Comparison of ENCODE assay signal across 25 cellular contexts in the genomic region with DNA sequence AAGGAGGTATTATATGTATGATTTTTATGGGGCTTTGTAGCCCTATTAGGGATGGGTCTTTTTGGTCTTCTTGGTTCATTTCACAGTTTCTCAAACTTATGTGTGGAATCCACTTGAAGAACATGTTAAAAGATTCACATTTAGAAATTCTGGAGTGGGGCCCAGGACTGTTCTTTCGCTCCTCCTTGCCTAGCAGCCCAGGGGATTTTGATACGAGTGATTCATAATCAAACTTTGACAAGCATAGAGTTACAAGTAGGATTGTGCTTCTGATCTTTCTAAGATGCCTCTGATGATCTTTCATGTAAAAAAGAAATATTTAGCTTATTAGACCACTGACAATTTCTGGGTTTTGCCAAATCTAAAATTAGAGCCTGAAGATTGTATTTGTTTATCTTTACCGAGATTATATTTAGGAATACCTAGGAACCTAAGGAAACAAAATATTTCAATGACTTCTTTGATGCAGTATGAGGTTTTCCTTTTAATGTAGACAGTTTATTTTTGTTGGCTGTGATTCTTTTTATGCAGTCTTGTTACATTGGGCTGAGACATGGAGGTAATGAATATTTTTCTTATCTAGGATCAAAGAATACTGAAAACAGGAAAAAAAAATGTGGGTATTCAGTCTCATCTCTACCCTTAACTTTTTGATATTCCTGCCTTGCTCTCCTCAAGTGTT.
DNase-seq lines count a peak whose midpoint lies in the region; ATAC-seq and TF ChIP-seq lines count a peak whose summit lies in the region.
"Had no signal": no experiment of that assay in that cellular context is flagged by ENCODE, and none has a peak within 500 bp of the region (broad histone marks: within the 10 kb centered on the region; RNA-seq: fewer than 3 reads in every experiment).

No MANE protein-coding gene starts in this region.

- peaks cover 29% of the 10 kb centered on the region for H3K4me1 Mint-ChIP-seq in T-helper 2 cell treated with Interferon-gamma antibody and Interleukin-4, amounts not matched to agents 5 μg/mL and 100 μg/mL, for 36 hours (ENCODE audit: low read depth)

- DNase-seq in AG20443 (ENCODE audit: low spot score) (peak; percentile 10), fibroblast of gingiva (ENCODE audit: low read depth) (peak; percentile 51), omental fat pad (ENCODE audit: low spot score) (no peak)
- no peak for DNase-seq in T-helper 2 cell treated with Interferon-gamma antibody and Interleukin-4, amounts not matched to agents 5 μg/mL and 100 μg/mL, for 36 hours (ENCODE audit: low spot score)
- DNase-seq: activated CD4-positive, alpha-beta T cell treated with anti-CD3 and anti-CD28 coated beads, Interleukin-2, amount 10 ng/mL, durations not matched to agents 7 days and 5 days; activated CD8-positive, alpha-beta memory T cell treated with anti-CD3 and anti-CD28 coated beads, Interleukin-2, amount 10 ng/mL, durations not matched to agents 7 days and 5 days; activated naive CD4-positive, alpha-beta T cell treated with anti-CD3 and anti-CD28 coated beads, Interleukin-2, amount 10 ng/mL, durations not matched to agents 7 days and 5 days; C1 segment of cervical spinal cord; Calu3; DND-41; effector memory CD4-positive, alpha-beta T cell; kidney glomerular epithelial cell; NCI-H1417; NCI-H2081 treated with DMSO at 0.1 percent for 48 hours; NCI-H345; NCI-H774; nucleus accumbens; stimulated activated CD4-positive, alpha-beta T cell treated with anti-CD3 and anti-CD28 coated beads, Interleukin-15, amount 100 ng/mL, for 24 hours; stimulated activated naive CD8-positive, alpha-beta T cell treated with anti-CD3 and anti-CD28 coated beads, Interleukin-15, amount 100 ng/mL, for 72 hours; T1000; tibial artery had no signal

- no peak overlapping the region for H3K4me3 Mint-ChIP-seq in T-helper 2 cell treated with Interferon-gamma antibody and Interleukin-4, amounts not matched to agents 5 μg/mL and 100 μg/mL, for 36 hours
- H3K4me3 Mint-ChIP-seq: activated CD4-positive, alpha-beta T cell treated with anti-CD3 and anti-CD28 coated beads, Interleukin-2, amount 10 ng/mL, durations not matched to agents 7 days and 5 days; activated CD8-positive, alpha-beta memory T cell treated with anti-CD3 and anti-CD28 coated beads, Interleukin-2, amount 10 ng/mL, durations not matched to agents 7 days and 5 days; activated naive CD4-positive, alpha-beta T cell treated with anti-CD3 and anti-CD28 coated beads, Interleukin-2, amount 10 ng/mL, durations not matched to agents 7 days and 5 days; stimulated activated naive CD8-positive, alpha-beta T cell treated with anti-CD3 and anti-CD28 coated beads, Interleukin-15, amount 100 ng/mL, for 72 hours had no signal

- H3K36me3 Mint-ChIP-seq in T-helper 2 cell treated with Interferon-gamma antibody and Interleukin-4, amounts not matched to agents 5 μg/mL and 100 μg/mL, for 36 hours (ENCODE audit: low read depth): peaks cover 7% of the 10 kb centered on the region
- H3K36me3 Mint-ChIP-seq: activated CD8-positive, alpha-beta memory T cell treated with anti-CD3 and anti-CD28 coated beads, Interleukin-2, amount 10 ng/mL, durations not matched to agents 7 days and 5 days had no signal

- H3K9me3 Mint-ChIP-seq in T-helper 2 cell treated with Interferon-gamma antibody and Interleukin-4, amounts not matched to agents 5 μg/mL and 100 μg/mL, for 36 hours: peaks cover 17% of the 10 kb centered on the region

- ATAC-seq in SK-N-SH treated with all-trans-retinoic acid at 6 μM for 48 hours (peak; percentile 75), omental fat pad (ENCODE audit: low FRiP score) (peak; percentile 66), HG02763 (IDR thresholded peaks at IDR 0.05; ENCODE audit: unreplicated experiment) (no peak), HG03175 (IDR thresholded peaks at IDR 0.05; ENCODE audit: unreplicated experiment) (no peak), GM21526 (IDR thresholded peaks at IDR 0.05; ENCODE audit: low FRiP score, unreplicated experiment) (no peak)
- ATAC-seq: activated CD8-positive, alpha-beta memory T cell treated with anti-CD3 and anti-CD28 coated beads, Interleukin-2, amount 10 ng/mL, durations not matched to agents 7 days and 5 days; stimulated activated naive CD8-positive, alpha-beta T cell treated with anti-CD3 and anti-CD28 coated beads, Interleukin-15, amount 100 ng/mL, for 72 hours had no signal

- no peak for TF ChIP-seq CTCF in omental fat pad (IDR thresholded peaks at IDR 0.05)

- H3K27me3 Mint-ChIP-seq in T-helper 2 cell treated with Interferon-gamma antibody and Interleukin-4, amounts not matched to agents 5 μg/mL and 100 μg/mL, for 36 hours (ENCODE audit: low read depth): peaks cover 28% of the 10 kb centered on the region
- H3K27me3 Mint-ChIP-seq: activated CD8-positive, alpha-beta memory T cell treated with anti-CD3 and anti-CD28 coated beads, Interleukin-2, amount 10 ng/mL, durations not matched to agents 7 days and 5 days; activated naive CD4-positive, alpha-beta T cell treated with anti-CD3 and anti-CD28 coated beads, Interleukin-2, amount 10 ng/mL, durations not matched to agents 7 days and 5 days; stimulated activated naive CD8-positive, alpha-beta T cell treated with anti-CD3 and anti-CD28 coated beads, Interleukin-15, amount 100 ng/mL, for 72 hours had no signal

- H3K27ac Mint-ChIP-seq in T-helper 2 cell treated with Interferon-gamma antibody and Interleukin-4, amounts not matched to agents 5 μg/mL and 100 μg/mL, for 36 hours: no peak overlapping the region
- H3K27ac Mint-ChIP-seq: activated CD4-positive, alpha-beta T cell treated with anti-CD3 and anti-CD28 coated beads, Interleukin-2, amount 10 ng/mL, durations not matched to agents 7 days and 5 days; activated CD8-positive, alpha-beta memory T cell treated with anti-CD3 and anti-CD28 coated beads, Interleukin-2, amount 10 ng/mL, durations not matched to agents 7 days and 5 days; activated naive CD4-positive, alpha-beta T cell treated with anti-CD3 and anti-CD28 coated beads, Interleukin-2, amount 10 ng/mL, durations not matched to agents 7 days and 5 days had no signal

TF ChIP-seq in SK-N-SH treated with all-trans-retinoic acid at 6 μM for 48 hours, 23 proteins besides CTCF, POLR2A, EP300 and RAD21 (continues in another document):
- TF ChIP-seq, protein P1, sequence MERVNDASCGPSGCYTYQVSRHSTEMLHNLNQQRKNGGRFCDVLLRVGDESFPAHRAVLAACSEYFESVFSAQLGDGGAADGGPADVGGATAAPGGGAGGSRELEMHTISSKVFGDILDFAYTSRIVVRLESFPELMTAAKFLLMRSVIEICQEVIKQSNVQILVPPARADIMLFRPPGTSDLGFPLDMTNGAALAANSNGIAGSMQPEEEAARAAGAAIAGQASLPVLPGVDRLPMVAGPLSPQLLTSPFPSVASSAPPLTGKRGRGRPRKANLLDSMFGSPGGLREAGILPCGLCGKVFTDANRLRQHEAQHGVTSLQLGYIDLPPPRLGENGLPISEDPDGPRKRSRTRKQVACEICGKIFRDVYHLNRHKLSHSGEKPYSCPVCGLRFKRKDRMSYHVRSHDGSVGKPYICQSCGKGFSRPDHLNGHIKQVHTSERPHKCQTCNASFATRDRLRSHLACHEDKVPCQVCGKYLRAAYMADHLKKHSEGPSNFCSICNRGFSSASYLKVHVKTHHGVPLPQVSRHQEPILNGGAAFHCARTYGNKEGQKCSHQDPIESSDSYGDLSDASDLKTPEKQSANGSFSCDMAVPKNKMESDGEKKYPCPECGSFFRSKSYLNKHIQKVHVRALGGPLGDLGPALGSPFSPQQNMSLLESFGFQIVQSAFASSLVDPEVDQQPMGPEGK (CRISPR knock-in tag; IDR thresholded peaks at IDR 0.05; ENCODE audit: borderline replicate concordance): no peak
- no peak for TF ChIP-seq SNAI2 (CRISPR knock-in tag; IDR thresholded peaks at IDR 0.05)
- no peak for TF ChIP-seq TSHZ2 (CRISPR knock-in tag; IDR thresholded peaks at IDR 0.05)
- TF ChIP-seq ISL1 (CRISPR knock-in tag; IDR thresholded peaks at IDR 0.05): no peak
- TF ChIP-seq TCF4 (CRISPR knock-in tag; IDR thresholded peaks at IDR 0.05; ENCODE audit: borderline replicate concordance): no peak
- TF ChIP-seq, protein P2, sequence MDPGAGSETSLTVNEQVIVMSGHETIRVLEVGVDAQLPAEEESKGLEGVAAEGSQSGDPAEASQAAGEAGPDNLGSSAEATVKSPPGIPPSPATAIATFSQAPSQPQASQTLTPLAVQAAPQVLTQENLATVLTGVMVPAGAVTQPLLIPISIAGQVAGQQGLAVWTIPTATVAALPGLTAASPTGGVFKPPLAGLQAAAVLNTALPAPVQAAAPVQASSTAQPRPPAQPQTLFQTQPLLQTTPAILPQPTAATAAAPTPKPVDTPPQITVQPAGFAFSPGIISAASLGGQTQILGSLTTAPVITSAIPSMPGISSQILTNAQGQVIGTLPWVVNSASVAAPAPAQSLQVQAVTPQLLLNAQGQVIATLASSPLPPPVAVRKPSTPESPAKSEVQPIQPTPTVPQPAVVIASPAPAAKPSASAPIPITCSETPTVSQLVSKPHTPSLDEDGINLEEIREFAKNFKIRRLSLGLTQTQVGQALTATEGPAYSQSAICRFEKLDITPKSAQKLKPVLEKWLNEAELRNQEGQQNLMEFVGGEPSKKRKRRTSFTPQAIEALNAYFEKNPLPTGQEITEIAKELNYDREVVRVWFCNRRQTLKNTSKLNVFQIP (CRISPR knock-in tag; IDR thresholded peaks at IDR 0.05; ENCODE audit: borderline replicate concordance, low read depth): no peak

Comparison
In these comparisons a context has a peak if more than half of its experiments do, and no peak if none do; other contexts are left out.
1. DNase-seq: peak in AG20443 (single experiment) and fibroblast of gingiva (single experiment); none in omental fat pad (single experiment) and T-helper 2 cell treated with Interferon-gamma antibody and Interleukin-4, amounts not matched to agents 5 μg/mL and 100 μg/mL, for 36 hours (single experiment).
2. ATAC-seq: peak in SK-N-SH treated with all-trans-retinoic acid at 6 μM for 48 hours (single experiment) and omental fat pad (single experiment); none in HG02763 (single experiment), HG03175 (single experiment) and GM21526 (single experiment).